26 cellular contexts compared by ENCODE assay signal in genomic region chr5:168400429-168401220, GRCh38.
"Had no signal": no experiment of that assay in that cellular context is flagged by ENCODE, and none has a peak within 500 bp of the region (broad histone marks: within the 10 kb centered on the region; RNA-seq: fewer than 3 reads in every experiment).

No MANE protein-coding gene starts in this region.

- H3K9me3 ChIP-seq: colonic mucosa, lower lobe of right lung, mucosa of descending colon, right lobe of liver had no signal

- H3K36me3 Mint-ChIP-seq: natural killer cell treated with Interleukin-12 subunit alpha and Interleukin-12 subunit beta and Interleukin-15 and Interleukin-18, amount 100 ng/mL, for 72 hours; stimulated activated effector memory CD8-positive, alpha-beta T cell treated with anti-CD3 and anti-CD28 coated beads, Interleukin-12 subunit alpha, Interleukin-12 subunit beta, amount 100 ng/mL, for 72 hours had no signal

- H3K27me3 ChIP-seq: cardiac muscle cell, colonic mucosa, right lobe of liver had no signal

- H3K4me1 ChIP-seq: colonic mucosa, lower lobe of right lung, right lobe of liver had no signal

- H3K27ac Mint-ChIP-seq: activated CD4-positive, alpha-beta T cell treated with anti-CD3 and anti-CD28 coated beads for 36 hours; activated T-cell treated with anti-CD3 and anti-CD28 coated beads, Interleukin-2, amount 50 U/mL, for 72 hours; natural killer cell treated with Interleukin-12 subunit alpha and Interleukin-12 subunit beta and Interleukin-15 and Interleukin-18, amount 100 ng/mL, for 72 hours; stimulated activated effector memory CD8-positive, alpha-beta T cell treated with anti-CD3 and anti-CD28 coated beads, Interleukin-12 subunit alpha, Interleukin-12 subunit beta, amount 100 ng/mL, for 72 hours; stimulated activated naive CD8-positive, alpha-beta T cell treated with anti-CD3 and anti-CD28 coated beads, Interleukin-15, amount 100 ng/mL, for 72 hours; T-helper 2 cell treated with Interferon-gamma antibody and Interleukin-4, amounts not matched to agents 5 μg/mL and 100 μg/mL, for 36 hours had no signal

- H3K9me3 Mint-ChIP-seq: activated naive CD4-positive, alpha-beta T cell treated with anti-CD3 and anti-CD28 coated beads, Interleukin-2, amount 50 U/mL, for 72 hours; activated T-cell treated with anti-CD3 and anti-CD28 coated beads, Interleukin-2, amount 50 U/mL, for 72 hours; natural killer cell treated with Interleukin-12 subunit alpha and Interleukin-12 subunit beta and Interleukin-15 and Interleukin-18, amount 100 ng/mL, for 72 hours; stimulated activated effector memory CD8-positive, alpha-beta T cell treated with anti-CD3 and anti-CD28 coated beads, Interleukin-12 subunit alpha, Interleukin-12 subunit beta, amount 100 ng/mL, for 72 hours; stimulated activated naive CD8-positive, alpha-beta T cell treated with anti-CD3 and anti-CD28 coated beads, Interleukin-15, amount 100 ng/mL, for 72 hours; T-helper 2 cell treated with Interferon-gamma antibody and Interleukin-4, amounts not matched to agents 5 μg/mL and 100 μg/mL, for 36 hours had no signal

- H3K27ac ChIP-seq: cardiac muscle cell, colonic mucosa, right lobe of liver had no signal

- H3K4me3 ChIP-seq: cardiac muscle cell, colonic mucosa, lower lobe of right lung, mucosa of descending colon, right lobe of liver had no signal

- ATAC-seq: activated CD4-positive, alpha-beta T cell treated with anti-CD3 and anti-CD28 coated beads for 36 hours; activated naive CD4-positive, alpha-beta T cell treated with anti-CD3 and anti-CD28 coated beads, Interleukin-2, amount 50 U/mL, for 72 hours; activated T-cell treated with anti-CD3 and anti-CD28 coated beads, Interleukin-2, amount 50 U/mL, for 72 hours; mucosa of descending colon; right lobe of liver; stimulated activated effector memory CD8-positive, alpha-beta T cell treated with anti-CD3 and anti-CD28 coated beads, Interleukin-12 subunit alpha, Interleukin-12 subunit beta, amount 100 ng/mL, for 72 hours; stimulated activated naive CD8-positive, alpha-beta T cell treated with anti-CD3 and anti-CD28 coated beads, Interleukin-15, amount 100 ng/mL, for 72 hours had no signal

- H3K4me3 Mint-ChIP-seq: activated CD4-positive, alpha-beta T cell treated with anti-CD3 and anti-CD28 coated beads for 36 hours; activated T-cell treated with anti-CD3 and anti-CD28 coated beads, Interleukin-2, amount 50 U/mL, for 72 hours; natural killer cell treated with Interleukin-12 subunit alpha and Interleukin-12 subunit beta and Interleukin-15 and Interleukin-18, amount 100 ng/mL, for 72 hours; stimulated activated effector memory CD8-positive, alpha-beta T cell treated with anti-CD3 and anti-CD28 coated beads, Interleukin-12 subunit alpha, Interleukin-12 subunit beta, amount 100 ng/mL, for 72 hours; stimulated activated naive CD8-positive, alpha-beta T cell treated with anti-CD3 and anti-CD28 coated beads, Interleukin-15, amount 100 ng/mL, for 72 hours; T-helper 2 cell treated with Interferon-gamma antibody and Interleukin-4, amounts not matched to agents 5 μg/mL and 100 μg/mL, for 36 hours had no signal

- H3K36me3 ChIP-seq: cardiac muscle cell, colonic mucosa had no signal

- DNase-seq: activated CD4-positive, alpha-beta T cell treated with anti-CD3 and anti-CD28 coated beads for 36 hours; activated CD4-positive, CD25-positive, alpha-beta regulatory T cell; activated naive CD4-positive, alpha-beta T cell; activated T-cell treated with anti-CD3 and anti-CD28 coated beads for 4 hours; activated T-cell treated with anti-CD3 and anti-CD28 coated beads, Interleukin-2, amount 50 U/mL, for 72 hours; cerebellar nuclear complex; colonic mucosa; effector CD8-positive, alpha-beta T cell; foreskin fibroblast; head of caudate nucleus; hippocampal formation; lower lobe of right lung; mesenchymal stem cell; mucosa of descending colon; posterior cingulate gyrus; right lobe of liver; stimulated activated CD4-positive, alpha-beta T cell treated with anti-CD3 and anti-CD28 coated beads, Interleukin-12 subunit alpha, Interleukin-12 subunit beta, amount 100 ng/mL, for 4 hours; stimulated activated CD4-positive, alpha-beta T cell treated with anti-CD3 and anti-CD28 coated beads, Interleukin-4, amount 100 ng/mL, for 24 hours; stimulated activated naive CD8-positive, alpha-beta T cell treated with anti-CD3 and anti-CD28 coated beads, Interleukin-15, amount 100 ng/mL, for 72 hours; substantia nigra; T-helper 1 cell had no signal

- H3K4me1 Mint-ChIP-seq: activated CD4-positive, alpha-beta T cell treated with anti-CD3 and anti-CD28 coated beads for 36 hours; stimulated activated effector memory CD8-positive, alpha-beta T cell treated with anti-CD3 and anti-CD28 coated beads, Interleukin-12 subunit alpha, Interleukin-12 subunit beta, amount 100 ng/mL, for 72 hours; stimulated activated naive CD8-positive, alpha-beta T cell treated with anti-CD3 and anti-CD28 coated beads, Interleukin-15, amount 100 ng/mL, for 72 hours had no signal
